ENCODE assay signal across 8 cellular contexts in the genomic region with DNA sequence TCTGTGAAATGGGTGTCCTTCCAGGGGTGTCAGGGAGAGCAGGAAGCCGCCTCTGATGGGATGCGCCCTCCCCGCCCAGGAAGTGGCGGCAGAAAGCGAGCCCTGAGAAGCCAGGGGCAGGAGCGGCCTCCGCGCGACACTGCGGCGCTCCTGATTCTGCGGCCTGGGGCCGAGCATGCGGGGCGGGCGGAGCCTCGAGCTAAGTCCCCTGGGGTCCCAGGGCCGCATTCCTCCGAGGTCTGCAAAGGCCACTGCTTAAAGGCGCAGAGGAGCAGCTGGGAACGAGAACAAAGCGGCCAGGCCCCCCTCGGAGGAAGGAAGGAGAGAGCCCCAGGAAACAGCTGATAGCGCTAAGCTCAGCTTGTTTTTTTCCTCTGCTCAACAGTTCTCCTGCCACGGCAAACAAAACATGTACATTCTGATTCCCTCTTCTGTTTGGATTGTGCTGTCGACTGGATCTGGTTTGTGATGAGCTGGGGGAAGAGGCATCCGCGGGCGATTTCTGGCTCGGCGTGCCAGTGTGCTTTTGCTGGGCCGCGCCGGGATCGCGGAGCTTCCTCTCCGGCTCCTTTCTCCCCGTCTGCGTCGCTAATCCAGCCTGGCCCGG. TPM values are rescaled to one million over a fixed set of nuclear protein-coding genes. Genes with fewer than 3 reads are reported as not detected.
A peak's percentile ranks its signal among the peaks of the same experiment; 100 is the strongest.
DNase-seq lines count a peak whose midpoint lies in the region; ATAC-seq and TF ChIP-seq lines count a peak whose summit lies in the region.

No MANE protein-coding gene starts in this region.

- no peaks in the 10 kb centered on the region for H3K9me3 Mint-ChIP-seq in activated naive CD8-positive, alpha-beta T cell treated with anti-CD3 and anti-CD28 coated beads for 36 hours

- TF ChIP-seq POLR2A in GM19099 (IDR thresholded peaks at IDR 0.05; ENCODE audit: extremely low read depth, insufficient read length, low read depth) = peak; percentile 36

- peaks cover 2% of the 10 kb centered on the region for H3K79me2 ChIP-seq in trophoblast cell (ENCODE audit: control insufficient read depth, insufficient read depth, low read length, poor library complexity)

- H3K9me3 ChIP-seq in trophoblast cell (ENCODE audit: insufficient read depth, low read depth, low read length) = no peaks in the 10 kb centered on the region

- H3K36me3 Mint-ChIP-seq in activated naive CD8-positive, alpha-beta T cell treated with anti-CD3 and anti-CD28 coated beads for 36 hours = no peaks in the 10 kb centered on the region

- no peaks in the 10 kb centered on the region for H3K27me3 ChIP-seq in trophoblast cell (ENCODE audit: insufficient read depth, low read length)

- H4K12ac ChIP-seq in trophoblast cell (ENCODE audit: low read depth, low read length) = peak overlapping the region; percentile 76

- peaks cover 16 to 27% of the 10 kb centered on the region in 2 experiments for H3K4me1 ChIP-seq in trophoblast cell (ENCODE audit: control insufficient read depth in 1 of 2, insufficient read depth in 2 of 2, low read length in 2 of 2)

- H3K4me3 Mint-ChIP-seq in activated naive CD8-positive, alpha-beta T cell treated with anti-CD3 and anti-CD28 coated beads for 36 hours = peak overlapping the region; percentile 82

- H3K27ac Mint-ChIP-seq in activated naive CD8-positive, alpha-beta T cell treated with anti-CD3 and anti-CD28 coated beads for 36 hours = peak overlapping the region; percentile 98

- H2BK120ac ChIP-seq in trophoblast cell (ENCODE audit: insufficient read depth, low read length, poor library complexity) = peak overlapping the region; percentile 85

- no peak overlapping the region for H3K4ac ChIP-seq in trophoblast cell (ENCODE audit: low read depth, low read length)

- peak overlapping the region; percentile 69 for H4K91ac ChIP-seq in trophoblast cell (ENCODE audit: low read depth, low read length)

- H3K36me3 ChIP-seq in trophoblast cell (ENCODE audit: control insufficient read depth in 1 of 2, insufficient read depth in 2 of 2, low read length in 2 of 2) = no peaks in the 10 kb centered on the region

- intact Hi-C loops in left ventricle myocardium superior (cut with micrococcal nuclease) = no loop called here

- H2BK5ac ChIP-seq in trophoblast cell (ENCODE audit: low read depth, low read length, poor library complexity) = peak overlapping the region; percentile 7

- peaks cover 39% of the 10 kb centered on the region for H3K4me1 Mint-ChIP-seq in activated naive CD8-positive, alpha-beta T cell treated with anti-CD3 and anti-CD28 coated beads for 36 hours

- H2BK12ac ChIP-seq in trophoblast cell (ENCODE audit: low read length) = peak overlapping the region; percentile 65

- peak overlapping the region; percentile 92 for H4K8ac ChIP-seq in trophoblast cell (ENCODE audit: low read depth, low read length)

- H3K18ac ChIP-seq in trophoblast cell (ENCODE audit: low read length) = peak overlapping the region; percentile 45

- DNase-seq in NCI-H1092 (lab: John Stamatoyannopoulos, UW) (peak; percentile 4), left ventricle myocardium superior (peak; percentile 81), trophoblast cell (no peak), NCI-H1417 treated with DMSO at 0.1 percent for 48 hours (lab: John Stamatoyannopoulos, UW) (no peak), NCI-H187 treated with DMSO at 0.1 percent for 48 hours (lab: John Stamatoyannopoulos, UW) (no peak)
- peak; percentile 55 for DNase-seq in activated naive CD8-positive, alpha-beta T cell treated with anti-CD3 and anti-CD28 coated beads for 36 hours

- no peak overlapping the region for H3K9ac ChIP-seq in trophoblast cell (ENCODE audit: low read length)

- H3K14ac ChIP-seq in trophoblast cell (ENCODE audit: low read length) = peak overlapping the region; percentile 63

- H2AK5ac ChIP-seq in trophoblast cell (ENCODE audit: low read length) = no peak overlapping the region

- peaks cover 16% of the 10 kb centered on the region for H3K79me1 ChIP-seq in trophoblast cell (ENCODE audit: low read length)

- H3K4me3 ChIP-seq in trophoblast cell (ENCODE audit: low read depth, low read length) = peak overlapping the region; percentile 4

- peak overlapping the region; percentile 67 for H3K27ac ChIP-seq in trophoblast cell (ENCODE audit: low read depth, low read length)

- peak overlapping the region; percentile 82 for H2AFZ ChIP-seq in trophoblast cell (ENCODE audit: insufficient read depth, low read length, poor library complexity)

- peak overlapping the region; percentile 64 for H3K4me2 ChIP-seq in trophoblast cell (ENCODE audit: low read length)

- WGBS in trophoblast cell (ENCODE audit: extremely low coverage, insufficient coverage, insufficient read length) = no CpG with 5 or more reads among the region's 41 CpGs

- no peaks in the 10 kb centered on the region for H3K27me3 Mint-ChIP-seq in activated naive CD8-positive, alpha-beta T cell treated with anti-CD3 and anti-CD28 coated beads for 36 hours

- ATAC-seq in left ventricle myocardium superior (peak; percentile 87), GM21360 (IDR thresholded peaks at IDR 0.05; ENCODE audit: unreplicated experiment) (no peak)

- no peak overlapping the region for H3K23ac ChIP-seq in trophoblast cell (ENCODE audit: low read length)

RNA-seq across cellular contexts. Expression of a gene that starts 34.1 kb away (rescaled TPM):
- total RNA-seq in activated naive CD8-positive, alpha-beta T cell treated with anti-CD3 and anti-CD28 coated beads for 36 hours = not detected
- not detected for total RNA-seq in left ventricle myocardium superior
- 0.03 and 0.06 TPM in 2 replicates for polyA plus RNA-seq in trophoblast cell (2013)

RNA-seq across cellular contexts. Expression of a gene that starts 59.2 kb away (rescaled TPM):
- total RNA-seq in activated naive CD8-positive, alpha-beta T cell treated with anti-CD3 and anti-CD28 coated beads for 36 hours = 10 to 100 TPM; 67.1 to 69.1 TPM
- total RNA-seq in left ventricle myocardium superior = 85.0 TPM
- polyA plus RNA-seq in trophoblast cell (2013) = 118 and 122 TPM in 2 replicates

Comparison
In these comparisons a context has a peak if more than half of its experiments do, and no peak if none do; other contexts are left out.
1. DNase-seq: peak in NCI-H1092 (single experiment), activated naive CD8-positive, alpha-beta T cell treated with anti-CD3 and anti-CD28 coated beads for 36 hours (single experiment) and left ventricle myocardium superior (single experiment); none in trophoblast cell (0 of 2), NCI-H1417 treated with DMSO at 0.1 percent for 48 hours (single experiment) and NCI-H187 treated with DMSO at 0.1 percent for 48 hours (single experiment).